Comparison of ENCODE assay signal across 29 cellular contexts in genomic region chr16:53290520-53290919, GRCh38.
"Had no signal": no experiment of that assay in that cellular context is flagged by ENCODE, and none has a peak within 500 bp of the region (broad histone marks: within the 10 kb centered on the region; RNA-seq: fewer than 3 reads in every experiment).

No MANE protein-coding gene starts in this region.

- H3K27me3 Mint-ChIP-seq: activated naive CD8-positive, alpha-beta T cell treated with anti-CD3 and anti-CD28 coated beads, Interleukin-2, amount 50 U/mL, for 24 hours; T-cell had no signal

- H3K4me3 ChIP-seq: breast epithelium, colonic mucosa, gastroesophageal sphincter, hepatocyte, left ventricle myocardium inferior, lung, mucosa of descending colon, neural progenitor cell, spleen, testis, transverse colon had no signal

- DNase-seq: activated CD4-positive, alpha-beta T cell treated with anti-CD3 and anti-CD28 coated beads for 4 hours; activated CD4-positive, alpha-beta T cell treated with anti-CD3 and anti-CD28 coated beads, Interleukin-2, amount 50 U/mL, for 4 hours; activated CD4-positive, CD25-positive, alpha-beta regulatory T cell; activated gamma-delta T cell; activated naive CD4-positive, alpha-beta T cell treated with anti-CD3 and anti-CD28 coated beads, Interleukin-2, amount 50 U/mL, for 16 hours; activated naive CD8-positive, alpha-beta T cell treated with anti-CD3 and anti-CD28 coated beads, Interleukin-2, amount 50 U/mL, for 24 hours; activated T-cell treated with anti-CD3 and anti-CD28 coated beads for 4 hours; amygdala; central memory CD4-positive, alpha-beta T cell; colonic mucosa; effector CD8-positive, alpha-beta T cell; islet precursor cell; left ventricle myocardium inferior; mucosa of descending colon; occipital lobe; posterior cingulate gyrus; right cardiac atrium; spleen; stimulated activated naive CD8-positive, alpha-beta T cell treated with anti-CD3 and anti-CD28 coated beads, Interleukin-15, Interleukin-2, amounts not matched to agents 100 U/mL and 50 U/mL, for 24 hours; T-cell; testis; transverse colon had no signal

- H3K4me1 ChIP-seq: breast epithelium, colonic mucosa, gastroesophageal sphincter, left ventricle myocardium inferior, neural progenitor cell, spleen, testis had no signal

- H3K4me2 ChIP-seq: hepatocyte, neural progenitor cell had no signal

- H3K36me3 ChIP-seq: breast epithelium had no signal

- H3K4me1 Mint-ChIP-seq: activated naive CD8-positive, alpha-beta T cell treated with anti-CD3 and anti-CD28 coated beads, Interleukin-2, amount 50 U/mL, for 24 hours; neural progenitor cell; T-cell had no signal

- H2AFZ ChIP-seq: hepatocyte, neural progenitor cell had no signal

- H3K27me3 ChIP-seq: breast epithelium, colonic mucosa, gastroesophageal sphincter, hepatocyte, neural progenitor cell, spleen, testis, transverse colon had no signal

- H3K27ac ChIP-seq: breast epithelium, colonic mucosa, gastroesophageal sphincter, hepatocyte, left ventricle myocardium inferior, neural progenitor cell, spleen, testis had no signal

- H3K9ac ChIP-seq: neural progenitor cell had no signal

- H3K9me3 Mint-ChIP-seq: activated naive CD8-positive, alpha-beta T cell treated with anti-CD3 and anti-CD28 coated beads, Interleukin-2, amount 50 U/mL, for 24 hours; activated T-helper 1 cell treated with anti-CD3 and anti-CD28 coated beads, Interleukin-12 subunit alpha, Interleukin-12 subunit beta, Interleukin-2, Interleukin-4 antibody, amounts not matched to agents 30 ng/mL and 10 ng/mL and 1 ng/mL, durations not matched to agents 14 hours and 24 hours and 36 hours; neural progenitor cell; T-cell; T-helper 2 cell treated with Interferon-gamma antibody and Interleukin-4, amounts not matched to agents 5 μg/mL and 100 μg/mL, for 36 hours had no signal

- ATAC-seq: activated naive CD8-positive, alpha-beta T cell treated with anti-CD3 and anti-CD28 coated beads, Interleukin-2, amount 50 U/mL, for 24 hours; gastroesophageal sphincter; mucosa of descending colon; right cardiac atrium; stimulated activated naive CD8-positive, alpha-beta T cell treated with anti-CD3 and anti-CD28 coated beads, Interleukin-15, Interleukin-2, amounts not matched to agents 100 U/mL and 50 U/mL, for 24 hours; T-cell had no signal

- H3K27ac Mint-ChIP-seq: activated naive CD8-positive, alpha-beta T cell treated with anti-CD3 and anti-CD28 coated beads, Interleukin-2, amount 50 U/mL, for 24 hours; activated T-helper 1 cell treated with anti-CD3 and anti-CD28 coated beads, Interleukin-12 subunit alpha, Interleukin-12 subunit beta, Interleukin-2, Interleukin-4 antibody, amounts not matched to agents 30 ng/mL and 10 ng/mL and 1 ng/mL, durations not matched to agents 14 hours and 24 hours and 36 hours; neural progenitor cell; T-cell; T-helper 2 cell treated with Interferon-gamma antibody and Interleukin-4, amounts not matched to agents 5 μg/mL and 100 μg/mL, for 36 hours had no signal

- H3K79me2 ChIP-seq: hepatocyte had no signal

- H3K4me3 Mint-ChIP-seq: activated naive CD8-positive, alpha-beta T cell treated with anti-CD3 and anti-CD28 coated beads, Interleukin-2, amount 50 U/mL, for 24 hours; activated T-helper 1 cell treated with anti-CD3 and anti-CD28 coated beads, Interleukin-12 subunit alpha, Interleukin-12 subunit beta, Interleukin-2, Interleukin-4 antibody, amounts not matched to agents 30 ng/mL and 10 ng/mL and 1 ng/mL, durations not matched to agents 14 hours and 24 hours and 36 hours; neural progenitor cell; T-cell; T-helper 2 cell treated with Interferon-gamma antibody and Interleukin-4, amounts not matched to agents 5 μg/mL and 100 μg/mL, for 36 hours had no signal

- H3K9me3 ChIP-seq: breast epithelium, colonic mucosa, gastroesophageal sphincter, left ventricle myocardium inferior, mucosa of descending colon, spleen, testis, transverse colon had no signal
